19 cellular contexts compared by ENCODE assay signal in the genomic region with DNA sequence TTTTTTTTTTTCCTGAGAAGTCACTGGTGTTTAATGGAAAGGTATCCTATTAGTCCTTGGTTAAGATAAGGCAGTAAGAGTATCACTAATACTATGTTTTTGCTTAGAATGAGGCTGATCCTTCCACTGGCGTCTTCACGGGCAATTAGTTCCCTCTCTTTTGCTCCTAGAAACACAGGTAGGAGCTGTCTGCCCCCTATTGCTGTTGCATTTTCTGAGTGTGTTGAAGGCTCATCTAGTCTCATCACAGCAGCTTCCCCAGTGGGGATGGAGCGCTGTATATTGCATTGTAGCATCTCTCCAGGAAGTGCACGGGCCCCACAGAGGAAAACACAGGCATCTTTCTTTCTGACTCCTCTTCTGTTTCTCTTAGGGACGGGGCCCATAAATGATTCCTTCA.
DNase-seq lines count a peak whose midpoint lies in the region; ATAC-seq, FAIRE-seq and TF ChIP-seq lines count a peak whose summit lies in the region.
"Had no signal": no experiment of that assay in that cellular context is flagged by ENCODE, and none has a peak within 500 bp of the region (broad histone marks: within the 10 kb centered on the region; RNA-seq: fewer than 3 reads in every experiment).

No MANE protein-coding gene starts in this region.

- SMC1A ChIA-PET in GM12878 (lab: Charles Lee; ENCODE audit: uncharacterized antibody, unreplicated experiment) = interaction anchor here (1.9 kb wide), 1 partner anchor 111 kb away, joined by 6 read pairs; no protein-coding TSS in a partner anchor

- H3K27me3 ChIP-seq in Karpas-422 (ENCODE audit: low read length) (no peaks in the 10 kb centered on the region), GM12878 (replicated peaks in 1 of 2; ENCODE audit: control insufficient read depth in 2 of 2, insufficient read depth in 2 of 2, low read length in 1 of 2) (no peaks in the 10 kb centered on the region)
- H3K27me3 ChIP-seq: BE2C had no signal

- TF ChIP-seq CTCF in GM12865 (IDR thresholded peaks at IDR 0.05; ENCODE audit: insufficient read depth, low read depth, low read length, missing control alignments) (no peak), GM12878 (IDR thresholded peaks at IDR 0.05 in 2 of 3, conservative IDR thresholded peaks at IDR 0.05 in 1 of 3; ENCODE audit: control insufficient read depth in 2 of 3, extremely low read depth in 1 of 3, insufficient read depth in 1 of 3, low read depth in 3 of 3, low read length in 3 of 3) (peak in 1 of 3 experiments; percentile 22; a peak in 1 of 6 replicates)

- DNase-seq in GM12865 (ENCODE audit: low read depth) (peak; percentile 17), Karpas-422 (no peak), GM12878 (ENCODE audit: low read depth, low spot score) (no peak), pons (ENCODE audit: low spot score) (peak; percentile 42), NCI-H2029 (lab: John Stamatoyannopoulos, UW) (no peak), NCI-H510A (lab: John Stamatoyannopoulos, UW) (no peak)
- DNase-seq: BE2C; CD4-positive, alpha-beta memory T cell; DMS153; DMS79 treated with DMSO at 0.1 percent for 48 hours; EL; GM23248 had no signal

- TSS peak; percentile 58 for BruUV-seq in GM12878 (replicated peaks; lab: Mats Ljungman, UMichigan)

- in situ Hi-C loops in GM12878 (cut with MboI) = no loop called here

- no peaks in the 10 kb centered on the region for H3K9me2 ChIP-seq in Karpas-422 (replicated peaks; ENCODE audit: insufficient read depth, low read length)

- H3K9me3 ChIP-seq in Karpas-422 (ENCODE audit: low read length) = no peaks in the 10 kb centered on the region
- H3K9me3 ChIP-seq in GM12878 (replicated peaks; ENCODE audit: control insufficient read depth, insufficient read depth, low read length) = no peaks in the 10 kb centered on the region
- H3K9me3 ChIP-seq: A549, BE2C had no signal

- intact Hi-C loops in GM12878 (cut with micrococcal nuclease; ENCODE audit: unreplicated experiment) = no loop called here

- no peaks in the 10 kb centered on the region for H4K20me1 ChIP-seq in Karpas-422 (ENCODE audit: insufficient read depth, low read depth, low read length)
- no peaks in the 10 kb centered on the region for H4K20me1 ChIP-seq in GM12878 (ENCODE audit: control insufficient read depth, insufficient read depth)

- no peak for FAIRE-seq in GM12878 (lab: Jason Lieb, UNC)
- FAIRE-seq: A549, D721Med, G401.6, H54 had no signal

- no peak for TF ChIP-seq EP300 in GM12878 (IDR thresholded peaks at IDR 0.05; ENCODE audit: borderline replicate concordance in 1 of 2, control insufficient read depth in 1 of 2, low read depth in 2 of 2, low read length in 2 of 2)

- peak overlapping the region; percentile 56; the same call in 1 of the 2 replicates for H2AFZ ChIP-seq in Karpas-422 (ENCODE audit: low read length)
- no peak overlapping the region for H2AFZ ChIP-seq in GM12878 (ENCODE audit: control insufficient read depth, low read depth, low read length)
- H2AFZ ChIP-seq: GM23248 had no signal

- ATAC-seq in GM12878 = no peak
- ATAC-seq: A549, HCT116 had no signal

- no peaks in the 10 kb centered on the region for H3K4me1 ChIP-seq in Karpas-422 (ENCODE audit: low read length)
- no peaks in the 10 kb centered on the region for H3K4me1 ChIP-seq in GM12878 (ENCODE audit: control insufficient read depth, insufficient read depth, low read length)
- H3K4me1 ChIP-seq: A549, BE2C had no signal

- 11% methylated on average over 5 of the region's 5 CpGs for WGBS in GM12878 (ENCODE audit: insufficient coverage, insufficient replicate concordance, low lambda C conversion rate, missing lambda C conversion rate)

- POLR2A ChIA-PET in GM12878 (lab: Charles Lee) = interaction anchor here (0.7 kb wide), 1 partner anchor 89 kb away, joined by 3 read pairs; no protein-coding TSS in a partner anchor

- H3K27ac ChIP-seq in Karpas-422 (ENCODE audit: low read length) = no peak overlapping the region
- H3K27ac ChIP-seq in GM12878 (ENCODE audit: control insufficient read depth, insufficient read depth) = no peak overlapping the region
- H3K27ac ChIP-seq: A549, C4-2B, GM23248, HL-60 had no signal

- TF ChIP-seq RAD21 in GM12878 (IDR thresholded peaks at IDR 0.05; ENCODE audit: insufficient read depth, low read depth, low read length) = peak; percentile 38

- H3K4me3 ChIP-seq in GM12865 (ENCODE audit: low read depth, low read length) (no peak overlapping the region), Karpas-422 (ENCODE audit: low read length) (no peak overlapping the region), GM12878 (no peak overlapping the region)
- H3K4me3 ChIP-seq: A549, GM23248 had no signal

- H3K4me2 ChIP-seq in Karpas-422 (ENCODE audit: low read depth, low read length, poor library complexity, severe bottlenecking) (no peak overlapping the region), GM12878 (ENCODE audit: control insufficient read depth, insufficient read depth) (no peak overlapping the region)
- H3K4me2 ChIP-seq: A549 had no signal

- RAD21 ChIA-PET in GM12878 (lab: Charles Lee; ENCODE audit: unreplicated experiment) = interaction anchor here (1.2 to 2.1 kb wide), 3 partner anchors 10 to 483 kb away, joined by 3 to 8 read pairs (median 3); no protein-coding TSS in a partner anchor

- H3K36me3 ChIP-seq in Karpas-422 (ENCODE audit: insufficient read depth, low read length) (no peaks in the 10 kb centered on the region), GM12878 (ENCODE audit: control insufficient read depth in 2 of 2, insufficient read depth in 2 of 2, low read length in 1 of 2) (no peaks in the 10 kb centered on the region; a peak in 2 of 4 replicates)
- H3K36me3 ChIP-seq: BE2C had no signal

- H3K79me2 ChIP-seq in Karpas-422 (ENCODE audit: low read length) (no peaks in the 10 kb centered on the region), GM12878 (ENCODE audit: control insufficient read depth, insufficient read depth, low read length) (no peaks in the 10 kb centered on the region)

- TF ChIP-seq POLR2A in GM12878 (IDR thresholded peaks at IDR 0.05; ENCODE audit: low read depth, low read length) = no peak

- H3K9ac ChIP-seq in Karpas-422 (ENCODE audit: low read length) (no peak overlapping the region), GM12878 (ENCODE audit: control insufficient read depth, insufficient read depth, low read length) (no peak overlapping the region)
- H3K9ac ChIP-seq: GM23248 had no signal

- CTCF ChIA-PET in GM12878 (lab: Yijun Ruan, JAX) = interaction anchor here (1.1 to 3.2 kb wide), 4 partner anchors 9 to 111 kb away, joined by 3 to 21 read pairs (median 7); no protein-coding TSS in a partner anchor

TF ChIP-seq in GM12878, 131 proteins besides CTCF, POLR2A, EP300 and RAD21:
- no peak for TF ChIP-seq CBFB (IDR thresholded peaks at IDR 0.05; ENCODE audit: low read depth)
- no peak for TF ChIP-seq MEF2B (IDR thresholded peaks at IDR 0.05; ENCODE audit: partially characterized antibody, poor library complexity, severe bottlenecking)
- no peak for TF ChIP-seq RUNX3 (IDR thresholded peaks at IDR 0.05; ENCODE audit: low read length)
- no peak for TF ChIP-seq HDAC6 (IDR thresholded peaks at IDR 0.05; ENCODE audit: unreplicated experiment)
- TF ChIP-seq MYC (IDR thresholded peaks at IDR 0.05; ENCODE audit: insufficient read depth, insufficient read length, insufficient replicate concordance, low read length, severe bottlenecking) = no peak
- no peak for TF ChIP-seq ZSCAN29 (IDR thresholded peaks at IDR 0.05)
- TF ChIP-seq KDM1A (IDR thresholded peaks at IDR 0.05; ENCODE audit: borderline replicate concordance) = no peak

Comparison
In these comparisons a context has a peak if more than half of its experiments do, and no peak if none do; other contexts are left out.
1. DNase-seq: peak in GM12865 (single experiment) and pons (single experiment); none in Karpas-422 (single experiment), GM12878 (single experiment), NCI-H2029 (single experiment) and NCI-H510A (single experiment).